Comparison of ENCODE assay signal across 1 cellular context in the genomic region with DNA sequence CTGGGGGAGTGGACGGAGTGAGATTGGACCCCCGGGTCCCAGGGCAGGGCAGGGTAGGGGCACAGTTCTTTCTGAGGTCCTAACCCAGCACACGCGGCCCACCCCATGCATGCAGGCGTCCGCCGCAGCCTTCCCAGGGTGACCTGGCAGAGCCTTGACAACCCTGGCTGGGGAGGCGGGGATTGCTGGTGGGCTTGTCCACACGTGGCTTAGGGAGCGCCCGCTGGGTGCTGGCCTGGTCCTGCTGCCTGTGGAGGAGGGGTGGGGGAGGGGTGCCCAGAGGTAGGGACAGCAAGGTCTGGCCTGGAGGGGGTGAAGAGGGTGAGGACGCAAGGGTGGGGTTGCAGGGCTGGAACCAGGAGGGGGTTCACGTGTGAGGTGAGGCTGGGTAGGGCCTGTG.
TF ChIP-seq lines count a peak whose summit lies in the region.

No MANE protein-coding gene starts in this region.

TF ChIP-seq in HepG2, 621 proteins besides CTCF, POLR2A, EP300 and RAD21:
- peak; percentile 59; the same call in 1 of the 2 replicates for TF ChIP-seq ZNF263 (CRISPR knock-in tag; IDR thresholded peaks at IDR 0.05)
- TF ChIP-seq, protein P1, sequence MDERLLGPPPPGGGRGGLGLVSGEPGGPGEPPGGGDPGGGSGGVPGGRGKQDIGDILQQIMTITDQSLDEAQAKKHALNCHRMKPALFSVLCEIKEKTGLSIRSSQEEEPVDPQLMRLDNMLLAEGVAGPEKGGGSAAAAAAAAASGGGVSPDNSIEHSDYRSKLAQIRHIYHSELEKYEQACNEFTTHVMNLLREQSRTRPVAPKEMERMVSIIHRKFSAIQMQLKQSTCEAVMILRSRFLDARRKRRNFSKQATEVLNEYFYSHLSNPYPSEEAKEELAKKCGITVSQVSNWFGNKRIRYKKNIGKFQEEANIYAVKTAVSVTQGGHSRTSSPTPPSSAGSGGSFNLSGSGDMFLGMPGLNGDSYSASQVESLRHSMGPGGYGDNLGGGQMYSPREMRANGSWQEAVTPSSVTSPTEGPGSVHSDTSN (CRISPR knock-in tag; IDR thresholded peaks at IDR 0.05), result no peak
- TF ChIP-seq, protein P2, sequence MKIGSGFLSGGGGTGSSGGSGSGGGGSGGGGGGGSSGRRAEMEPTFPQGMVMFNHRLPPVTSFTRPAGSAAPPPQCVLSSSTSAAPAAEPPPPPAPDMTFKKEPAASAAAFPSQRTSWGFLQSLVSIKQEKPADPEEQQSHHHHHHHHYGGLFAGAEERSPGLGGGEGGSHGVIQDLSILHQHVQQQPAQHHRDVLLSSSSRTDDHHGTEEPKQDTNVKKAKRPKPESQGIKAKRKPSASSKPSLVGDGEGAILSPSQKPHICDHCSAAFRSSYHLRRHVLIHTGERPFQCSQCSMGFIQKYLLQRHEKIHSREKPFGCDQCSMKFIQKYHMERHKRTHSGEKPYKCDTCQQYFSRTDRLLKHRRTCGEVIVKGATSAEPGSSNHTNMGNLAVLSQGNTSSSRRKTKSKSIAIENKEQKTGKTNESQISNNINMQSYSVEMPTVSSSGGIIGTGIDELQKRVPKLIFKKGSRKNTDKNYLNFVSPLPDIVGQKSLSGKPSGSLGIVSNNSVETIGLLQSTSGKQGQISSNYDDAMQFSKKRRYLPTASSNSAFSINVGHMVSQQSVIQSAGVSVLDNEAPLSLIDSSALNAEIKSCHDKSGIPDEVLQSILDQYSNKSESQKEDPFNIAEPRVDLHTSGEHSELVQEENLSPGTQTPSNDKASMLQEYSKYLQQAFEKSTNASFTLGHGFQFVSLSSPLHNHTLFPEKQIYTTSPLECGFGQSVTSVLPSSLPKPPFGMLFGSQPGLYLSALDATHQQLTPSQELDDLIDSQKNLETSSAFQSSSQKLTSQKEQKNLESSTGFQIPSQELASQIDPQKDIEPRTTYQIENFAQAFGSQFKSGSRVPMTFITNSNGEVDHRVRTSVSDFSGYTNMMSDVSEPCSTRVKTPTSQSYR (CRISPR knock-in tag; IDR thresholded peaks at IDR 0.05; ENCODE audit: borderline replicate concordance), result peak; percentile 22; the same call in 1 of the 2 replicates
- TF ChIP-seq HNRNPL (IDR thresholded peaks at IDR 0.05; ENCODE audit: low read depth, low read length), result peak; percentile 7; the same call in 1 of the 2 replicates
- TF ChIP-seq, protein P3, sequence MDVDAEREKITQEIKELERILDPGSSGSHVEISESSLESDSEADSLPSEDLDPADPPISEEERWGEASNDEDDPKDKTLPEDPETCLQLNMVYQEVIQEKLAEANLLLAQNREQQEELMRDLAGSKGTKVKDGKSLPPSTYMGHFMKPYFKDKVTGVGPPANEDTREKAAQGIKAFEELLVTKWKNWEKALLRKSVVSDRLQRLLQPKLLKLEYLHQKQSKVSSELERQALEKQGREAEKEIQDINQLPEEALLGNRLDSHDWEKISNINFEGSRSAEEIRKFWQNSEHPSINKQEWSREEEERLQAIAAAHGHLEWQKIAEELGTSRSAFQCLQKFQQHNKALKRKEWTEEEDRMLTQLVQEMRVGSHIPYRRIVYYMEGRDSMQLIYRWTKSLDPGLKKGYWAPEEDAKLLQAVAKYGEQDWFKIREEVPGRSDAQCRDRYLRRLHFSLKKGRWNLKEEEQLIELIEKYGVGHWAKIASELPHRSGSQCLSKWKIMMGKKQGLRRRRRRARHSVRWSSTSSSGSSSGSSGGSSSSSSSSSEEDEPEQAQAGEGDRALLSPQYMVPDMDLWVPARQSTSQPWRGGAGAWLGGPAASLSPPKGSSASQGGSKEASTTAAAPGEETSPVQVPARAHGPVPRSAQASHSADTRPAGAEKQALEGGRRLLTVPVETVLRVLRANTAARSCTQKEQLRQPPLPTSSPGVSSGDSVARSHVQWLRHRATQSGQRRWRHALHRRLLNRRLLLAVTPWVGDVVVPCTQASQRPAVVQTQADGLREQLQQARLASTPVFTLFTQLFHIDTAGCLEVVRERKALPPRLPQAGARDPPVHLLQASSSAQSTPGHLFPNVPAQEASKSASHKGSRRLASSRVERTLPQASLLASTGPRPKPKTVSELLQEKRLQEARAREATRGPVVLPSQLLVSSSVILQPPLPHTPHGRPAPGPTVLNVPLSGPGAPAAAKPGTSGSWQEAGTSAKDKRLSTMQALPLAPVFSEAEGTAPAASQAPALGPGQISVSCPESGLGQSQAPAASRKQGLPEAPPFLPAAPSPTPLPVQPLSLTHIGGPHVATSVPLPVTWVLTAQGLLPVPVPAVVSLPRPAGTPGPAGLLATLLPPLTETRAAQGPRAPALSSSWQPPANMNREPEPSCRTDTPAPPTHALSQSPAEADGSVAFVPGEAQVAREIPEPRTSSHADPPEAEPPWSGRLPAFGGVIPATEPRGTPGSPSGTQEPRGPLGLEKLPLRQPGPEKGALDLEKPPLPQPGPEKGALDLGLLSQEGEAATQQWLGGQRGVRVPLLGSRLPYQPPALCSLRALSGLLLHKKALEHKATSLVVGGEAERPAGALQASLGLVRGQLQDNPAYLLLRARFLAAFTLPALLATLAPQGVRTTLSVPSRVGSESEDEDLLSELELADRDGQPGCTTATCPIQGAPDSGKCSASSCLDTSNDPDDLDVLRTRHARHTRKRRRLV (CRISPR knock-in tag; IDR thresholded peaks at IDR 0.05), result no peak
TF ChIP-seq in HepG2: peak in this region for 3.
